ENCODE assay signal across 8 cellular contexts in the genomic region with DNA sequence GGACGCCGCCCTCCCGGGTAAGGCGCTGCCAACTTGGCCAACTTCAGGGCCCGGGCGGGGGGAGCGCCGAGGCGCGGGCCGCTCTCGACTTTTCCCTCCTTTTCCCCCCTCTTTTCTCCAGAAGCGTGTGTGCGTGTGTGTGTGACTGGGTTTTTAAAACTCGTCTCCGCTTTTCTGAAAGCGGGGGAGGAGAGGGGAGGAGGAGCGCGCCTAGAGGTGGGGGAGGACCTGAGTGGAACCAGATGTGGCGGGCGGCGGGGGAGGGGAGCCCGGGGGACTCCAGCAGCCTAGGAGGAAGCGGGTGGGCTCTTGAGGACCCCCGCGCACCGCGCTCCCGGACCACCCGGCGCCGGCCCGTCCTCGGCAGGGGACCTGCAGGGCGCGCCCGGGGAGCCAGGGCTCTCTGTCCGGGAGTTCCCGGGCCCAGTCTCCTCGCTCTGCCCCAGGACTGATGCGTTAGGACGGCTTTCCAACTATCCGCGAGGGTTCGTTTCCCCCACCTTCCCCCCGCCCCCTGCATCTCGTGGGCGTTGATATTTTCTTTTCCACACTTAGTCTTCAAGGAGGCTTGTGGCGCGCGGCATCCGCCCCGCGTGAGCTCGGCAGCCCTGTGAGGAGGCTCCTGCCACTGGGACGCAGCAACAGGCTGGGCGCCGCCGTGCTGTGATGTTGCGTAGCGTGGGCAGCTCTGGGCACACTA. TPM values are rescaled to one million over a fixed set of nuclear protein-coding genes. Genes with fewer than 3 reads are reported as not detected.
DNase-seq lines count a peak whose midpoint lies in the region; ATAC-seq and TF ChIP-seq lines count a peak whose summit lies in the region.

No MANE protein-coding gene starts in this region.

- H3K4me3 ChIP-seq in breast epithelium = peak overlapping the region; percentile 58 to 86 (median 63)

- H3K9me3 ChIP-seq in breast epithelium = no peaks in the 10 kb centered on the region

- TF ChIP-seq POLR2A in breast epithelium (IDR thresholded peaks at IDR 0.05) = no peak

- H3K27me3 ChIP-seq in breast epithelium = peaks cover 0 to 15% of the 10 kb centered on the region in 2 donors

- H3K27ac ChIP-seq in breast epithelium = peak overlapping the region; percentile 82 to 95

- peak; percentile 32 to 41 for ATAC-seq in activated CD4-positive, CD25-positive, alpha-beta regulatory T cell treated with anti-CD3 and anti-CD28 coated beads, Interleukin-2, amount 50 U/mL, for 24 hours
- no peak for ATAC-seq in GM19397 (IDR thresholded peaks at IDR 0.05; ENCODE audit: unreplicated experiment)

- DNase-seq in activated CD4-positive, CD25-positive, alpha-beta regulatory T cell (lab: John Stamatoyannopoulos, UW) = no peak
- DNase-seq in RPMI7951 (ENCODE audit: low read depth) (peak; percentile 81), breast epithelium (ENCODE audit: low spot score in 2 of 2) (peak in 1 of 2 donors; percentile 32), left kidney (ENCODE audit: low read depth, low spot score) (peak; percentile 91), NCI-H446 (lab: John Stamatoyannopoulos, UW) (no peak)
- peak; percentile 61 for DNase-seq in stimulated activated CD4-positive, alpha-beta T cell treated with anti-CD3 and anti-CD28 coated beads, Interleukin-4, amount 100 ng/mL, for 1 hour

- TF ChIP-seq CTCF in breast epithelium (IDR thresholded peaks at IDR 0.05) = no peak

- no peaks in the 10 kb centered on the region for H3K36me3 ChIP-seq in breast epithelium

- H3K4me1 ChIP-seq in breast epithelium = no peaks in the 10 kb centered on the region

- intact Hi-C loops in breast epithelium (cut with DNase I; ENCODE audit: low total_unique reads) = no loop called here

RNA-seq across cellular contexts. Expression of a gene that starts 0.6 kb away (rescaled TPM):
- 124 and 152 TPM in 2 replicates for total RNA-seq in RPMI7951 (2014; rRNA removed; shearing (Covaris generic))
- 10 to 100 TPM; 28.4 to 40.2 (median 37.4) TPM for total RNA-seq in breast epithelium

Comparison
In these comparisons a context has a peak if more than half of its experiments do, and no peak if none do; other contexts are left out.
1. DNase-seq: peak in RPMI7951 (single experiment), left kidney (single experiment) and stimulated activated CD4-positive, alpha-beta T cell treated with anti-CD3 and anti-CD28 coated beads, Interleukin-4, amount 100 ng/mL, for 1 hour (single experiment); none in activated CD4-positive, CD25-positive, alpha-beta regulatory T cell (0 of 4) and NCI-H446 (0 of 2).